Comparison of ENCODE assay signal across 1 cellular context in genomic region chr17:73247728-73248127, GRCh38.
TF ChIP-seq lines count a peak whose summit lies in the region.

No MANE protein-coding gene starts in this region.

TF ChIP-seq in endothelial cell of umbilical vein, 7 proteins besides CTCF, POLR2A, EP300 and RAD21:
- TF ChIP-seq FOS (IDR thresholded peaks at IDR 0.05; ENCODE audit: borderline replicate concordance, insufficient read depth, low read length) (no peak), JUN (IDR thresholded peaks at IDR 0.05; ENCODE audit: borderline replicate concordance, insufficient read depth, insufficient read length, low read depth) (no peak), MYC (IDR thresholded peaks at IDR 0.05; ENCODE audit: low read depth, low read length) (no peak), POLR2AphosphoS5 (IDR thresholded peaks at IDR 0.05; ENCODE audit: insufficient read depth, low read depth, low read length) (no peak), GATA2 (IDR thresholded peaks at IDR 0.05; ENCODE audit: insufficient read depth, insufficient read length, low read depth, low read length) (no peak), EZH2 (IDR thresholded peaks at IDR 0.05; ENCODE audit: borderline replicate concordance, low read depth, low read length, severe bottlenecking) (no peak), MAX (IDR thresholded peaks at IDR 0.05; ENCODE audit: insufficient read depth, insufficient read length) (no peak)
